15 cellular contexts compared by ENCODE assay signal in genomic region chr1:99146129-99146848, GRCh38.
DNase-seq lines count a peak whose midpoint lies in the region; ATAC-seq and TF ChIP-seq lines count a peak whose summit lies in the region.
"Had no signal": no experiment of that assay in that cellular context is flagged by ENCODE, and none has a peak within 500 bp of the region (broad histone marks: within the 10 kb centered on the region; RNA-seq: fewer than 3 reads in every experiment).

No MANE protein-coding gene starts in this region.

- POLR2A ChIA-PET in WTC11 (lab: Charles Lee): no interaction called here

- peaks cover 6% of the 10 kb centered on the region for H3K4me1 Mint-ChIP-seq in WTC11
- no peaks in the 10 kb centered on the region for H3K4me1 Mint-ChIP-seq in activated T-helper 2 cell treated with anti-CD3 and anti-CD28 coated beads, Interferon-gamma antibody, Interleukin-2, Interleukin-4, amounts not matched to agents 10 μg/mL and 5 μg/mL and 100 μg/mL, durations not matched to agents 14 hours and 24 hours and 36 hours (ENCODE audit: low read depth)
- H3K4me1 Mint-ChIP-seq in effector memory CD8-positive, alpha-beta T cell (ENCODE audit: low read depth in 2 of 2): no peaks in the 10 kb centered on the region

- no peaks in the 10 kb centered on the region for H3K27me3 Mint-ChIP-seq in WTC11 (ENCODE audit: low read depth)
- H3K27me3 Mint-ChIP-seq in activated T-helper 2 cell treated with anti-CD3 and anti-CD28 coated beads, Interferon-gamma antibody, Interleukin-2, Interleukin-4, amounts not matched to agents 10 μg/mL and 5 μg/mL and 100 μg/mL, durations not matched to agents 14 hours and 24 hours and 36 hours (ENCODE audit: low read depth): no peaks in the 10 kb centered on the region
- H3K27me3 Mint-ChIP-seq in effector memory CD8-positive, alpha-beta T cell: peaks cover 0 to 17% of the 10 kb centered on the region in 2 donors

- intact Hi-C loops in activated T-helper 2 cell treated with anti-CD3 and anti-CD28 coated beads, Interferon-gamma antibody, Interleukin-2, Interleukin-4, amounts not matched to agents 10 μg/mL and 5 μg/mL and 100 μg/mL, durations not matched to agents 14 hours and 24 hours and 36 hours (cut with micrococcal nuclease): no loop called here

- no peak for TF ChIP-seq CTCF in WTC11 (IDR thresholded peaks at IDR 0.05)

- H3K4me3 Mint-ChIP-seq in WTC11: no peak overlapping the region
- no peak overlapping the region for H3K4me3 Mint-ChIP-seq in activated T-helper 2 cell treated with anti-CD3 and anti-CD28 coated beads, Interferon-gamma antibody, Interleukin-2, Interleukin-4, amounts not matched to agents 10 μg/mL and 5 μg/mL and 100 μg/mL, durations not matched to agents 14 hours and 24 hours and 36 hours (ENCODE audit: low read depth)
- no peak overlapping the region for H3K4me3 Mint-ChIP-seq in effector memory CD8-positive, alpha-beta T cell
- H3K4me3 Mint-ChIP-seq: activated naive CD8-positive, alpha-beta T cell had no signal

- H3K27ac Mint-ChIP-seq in WTC11: no peak overlapping the region
- H3K27ac Mint-ChIP-seq in activated T-helper 2 cell treated with anti-CD3 and anti-CD28 coated beads, Interferon-gamma antibody, Interleukin-2, Interleukin-4, amounts not matched to agents 10 μg/mL and 5 μg/mL and 100 μg/mL, durations not matched to agents 14 hours and 24 hours and 36 hours: no peak overlapping the region
- H3K27ac Mint-ChIP-seq in effector memory CD8-positive, alpha-beta T cell: no peak overlapping the region
- H3K27ac Mint-ChIP-seq: activated naive CD8-positive, alpha-beta T cell had no signal

- no peaks in the 10 kb centered on the region for H3K9me3 Mint-ChIP-seq in WTC11
- H3K9me3 Mint-ChIP-seq in activated T-helper 2 cell treated with anti-CD3 and anti-CD28 coated beads, Interferon-gamma antibody, Interleukin-2, Interleukin-4, amounts not matched to agents 10 μg/mL and 5 μg/mL and 100 μg/mL, durations not matched to agents 14 hours and 24 hours and 36 hours: no peaks in the 10 kb centered on the region
- no peaks in the 10 kb centered on the region for H3K9me3 Mint-ChIP-seq in effector memory CD8-positive, alpha-beta T cell

- H3K36me3 Mint-ChIP-seq in WTC11: no peaks in the 10 kb centered on the region
- H3K36me3 Mint-ChIP-seq in activated T-helper 2 cell treated with anti-CD3 and anti-CD28 coated beads, Interferon-gamma antibody, Interleukin-2, Interleukin-4, amounts not matched to agents 10 μg/mL and 5 μg/mL and 100 μg/mL, durations not matched to agents 14 hours and 24 hours and 36 hours (ENCODE audit: low read depth): no peaks in the 10 kb centered on the region
- no peaks in the 10 kb centered on the region for H3K36me3 Mint-ChIP-seq in effector memory CD8-positive, alpha-beta T cell (ENCODE audit: insufficient read depth)
- H3K36me3 Mint-ChIP-seq: activated naive CD8-positive, alpha-beta T cell had no signal

- CTCF ChIA-PET in WTC11 (lab: Charles Lee): no interaction called here

- DNase-seq in A172 (ENCODE audit: low spot score): peak; percentile 2
- peak; percentile 86 for DNase-seq in DMS153 treated with DMSO at 0.1 percent for 48 hours (lab: John Stamatoyannopoulos, UW; ENCODE audit: unreplicated experiment)
- DNase-seq in NCI-H345 treated with DMSO at 0.1 percent for 48 hours (lab: John Stamatoyannopoulos, UW; ENCODE audit: unreplicated experiment): peak; percentile 21
- no peak for DNase-seq in WTC11 (ENCODE audit: low spot score)
- no peak for DNase-seq in GM19238 (ENCODE audit: insufficient read length, low spot score)
- no peak for DNase-seq in activated T-helper 2 cell treated with anti-CD3 and anti-CD28 coated beads, Interferon-gamma antibody, Interleukin-2, Interleukin-4, amounts not matched to agents 10 μg/mL and 5 μg/mL and 100 μg/mL, durations not matched to agents 14 hours and 24 hours and 36 hours (ENCODE audit: low spot score)
- no peak for DNase-seq in effector memory CD8-positive, alpha-beta T cell
- DNase-seq: activated CD4-positive, CD25-positive, alpha-beta regulatory T cell; GDM1; mammary epithelial cell; Right ventricle myocardium superior; stimulated activated CD4-positive, alpha-beta T cell treated with anti-CD3 and anti-CD28 coated beads, Interleukin-4, amount 100 ng/mL, for 24 hours; T-helper 2 cell had no signal

- ATAC-seq in WTC11 (peak; percentile 49), HG02759 (IDR thresholded peaks at IDR 0.05; ENCODE audit: unreplicated experiment) (no peak)
- no peak for ATAC-seq in effector memory CD8-positive, alpha-beta T cell (replicated peaks)

TF ChIP-seq in WTC11, 78 proteins besides CTCF, POLR2A, EP300 and RAD21:
- TF ChIP-seq ZBTB21 (CRISPR knock-in tag; IDR thresholded peaks at IDR 0.05; ENCODE audit: borderline replicate concordance) (0 out of 2 replicates have a peak, but pooled peaks have one; percentile 30), PRDM15 (CRISPR knock-in tag; IDR thresholded peaks at IDR 0.05) (no peak)
TF ChIP-seq in WTC11: peak in this region for 1.

Comparison
In these comparisons a context has a peak if more than half of its experiments do, and no peak if none do; other contexts are left out.
1. DNase-seq: peak in A172 (single experiment), DMS153 treated with DMSO at 0.1 percent for 48 hours (single experiment) and NCI-H345 treated with DMSO at 0.1 percent for 48 hours (single experiment); none in WTC11 (single experiment), GM19238 (single experiment), activated T-helper 2 cell treated with anti-CD3 and anti-CD28 coated beads, Interferon-gamma antibody, Interleukin-2, Interleukin-4, amounts not matched to agents 10 μg/mL and 5 μg/mL and 100 μg/mL, durations not matched to agents 14 hours and 24 hours and 36 hours (single experiment) and effector memory CD8-positive, alpha-beta T cell (0 of 3).